ENCODE assay signal across 27 cellular contexts in genomic region chr6:35499372-35499771, GRCh38. TPM values are rescaled to one million over a fixed set of nuclear protein-coding genes. Genes with fewer than 3 reads are reported as not detected.
A peak's percentile ranks its signal among the peaks of the same experiment; 100 is the strongest.
DNase-seq lines count a peak whose midpoint lies in the region; ATAC-seq, FAIRE-seq and TF ChIP-seq lines count a peak whose summit lies in the region.
"Had no signal": no experiment of that assay in that cellular context is flagged by ENCODE, and none has a peak within 500 bp of the region (broad histone marks: within the 10 kb centered on the region; RNA-seq: fewer than 3 reads in every experiment).

No MANE protein-coding gene starts in this region.

- WGBS in HepG2 (ENCODE audit: low lambda C conversion rate), result 26% methylated on average over 4 of the region's 4 CpGs
- WGBS in right lobe of liver (ENCODE audit: insufficient coverage, low coverage, low lambda C conversion rate, missing lambda C conversion rate), result 97% methylated on average over 3 of the region's 4 CpGs
- WGBS in pancreas, 2 donors, result 70 to 78% methylated on average over 4 of the region's 4 CpGs

- peaks cover 33% of the 10 kb centered on the region for H3K4me1 Mint-ChIP-seq in neural crest cell
- H3K4me1 Mint-ChIP-seq in type B pancreatic cell (ENCODE audit: unreplicated experiment), result peaks cover 27% of the 10 kb centered on the region

- H3K79me2 ChIP-seq in HepG2 (ENCODE audit: insufficient read depth, low read length), result peaks cover 19% of the 10 kb centered on the region

- H3K27ac Mint-ChIP-seq in neural crest cell (ENCODE audit: unreplicated experiment), result no peak overlapping the region
- peak overlapping the region; percentile 97 for H3K27ac Mint-ChIP-seq in type B pancreatic cell
- H3K27ac Mint-ChIP-seq: CD8-positive, alpha-beta T cell had no signal

- BruUV-seq in HepG2 (replicated peaks; lab: Mats Ljungman, UMichigan), result no TSS peak

- no peak overlapping the region for H3K9ac ChIP-seq in HepG2 (ENCODE audit: insufficient read depth, low read depth, low read length)
- 0 out of 2 replicates have a peak overlapping the region, but pooled peaks have one; percentile 88 for H3K9ac ChIP-seq in iPS-20b (ENCODE audit: low read depth, low read length)
- H3K9ac ChIP-seq: BLaER1 treated with 17β-estradiol and CSF1 and Interleukin-3, amounts not matched to agents 10 nM and 100 nM; GM23248 had no signal

- H3K4me3 ChIP-seq in HepG2 (replicated peaks in 1 of 3; ENCODE audit: insufficient read depth in 1 of 3, low read depth in 2 of 3, low read length in 3 of 3), result no peak overlapping the region
- no peak overlapping the region for H3K4me3 ChIP-seq in right lobe of liver
- no peak overlapping the region for H3K4me3 ChIP-seq in iPS-20b (ENCODE audit: low read length)
- no peak overlapping the region for H3K4me3 ChIP-seq in pancreas
- H3K4me3 ChIP-seq: BLaER1 treated with 17β-estradiol and CSF1 and Interleukin-3, amounts not matched to agents 10 nM and 100 nM; GM23248; SJSA1 had no signal

- TF ChIP-seq RAD21 in HepG2 (CRISPR knock-in tag; IDR thresholded peaks at IDR 0.05), result no peak

- H3K27me3 Mint-ChIP-seq in neural crest cell (ENCODE audit: low read depth) (peaks cover 5% of the 10 kb centered on the region), type B pancreatic cell (peaks cover 4% of the 10 kb centered on the region)

- no peak for ATAC-seq in HepG2
- ATAC-seq in right lobe of liver, result no peak
- ATAC-seq in pancreas, result no peak
- ATAC-seq: CD8-positive, alpha-beta T cell; Right ventricle myocardium inferior had no signal

- H3K4me3 Mint-ChIP-seq in neural crest cell (peak overlapping the region; percentile 41), type B pancreatic cell (peak overlapping the region; percentile 89)

- TF ChIP-seq CTCF in HepG2 (CRISPR knock-in tag; IDR thresholded peaks at IDR 0.05) (no peak), right lobe of liver (IDR thresholded peaks at IDR 0.05) (no peak), neural crest cell (conservative IDR thresholded peaks at IDR 0.05) (no peak), type B pancreatic cell (conservative IDR thresholded peaks at IDR 0.05) (no peak), pancreas (IDR thresholded peaks at IDR 0.05) (no peak)

- TF ChIP-seq POLR2A in HepG2 (IDR thresholded peaks at IDR 0.05; ENCODE audit: insufficient read depth in 1 of 2, low read depth in 2 of 2, low read length in 2 of 2) (no peak), right lobe of liver (IDR thresholded peaks at IDR 0.05) (no peak)

- POLR2A ChIA-PET in HepG2 (lab: Yijun Ruan, JAX), result no interaction called here

- no peaks in the 10 kb centered on the region for H3K36me3 ChIP-seq in HepG2 (replicated peaks in 1 of 2; ENCODE audit: control insufficient read depth in 1 of 2, insufficient read depth in 2 of 2, low read length in 2 of 2)
- H3K36me3 ChIP-seq in right lobe of liver, result no peaks in the 10 kb centered on the region
- no peaks in the 10 kb centered on the region for H3K36me3 ChIP-seq in iPS-20b (ENCODE audit: insufficient read depth, low read depth, low read length)
- no peaks in the 10 kb centered on the region for H3K36me3 ChIP-seq in pancreas
- H3K36me3 ChIP-seq: BLaER1 treated with 17β-estradiol and CSF1 and Interleukin-3, amounts not matched to agents 10 nM and 100 nM had no signal

- H3K9me3 Mint-ChIP-seq in neural crest cell (no peaks in the 10 kb centered on the region), type B pancreatic cell (no peaks in the 10 kb centered on the region)
- H3K9me3 Mint-ChIP-seq: CD8-positive, alpha-beta T cell had no signal

- H3K4me2 ChIP-seq in HepG2 (ENCODE audit: low read depth, low read length), result no peak overlapping the region

- H3K4me1 ChIP-seq in HepG2 (ENCODE audit: insufficient read depth, low read length) (peaks cover 44% of the 10 kb centered on the region), right lobe of liver (peaks cover 0 to 14% (median 6%) of the 10 kb centered on the region in 4 donors), iPS-20b (ENCODE audit: insufficient read depth, low read length) (peaks cover 20% of the 10 kb centered on the region), pancreas (peaks cover 0 to 5% (median 4%) of the 10 kb centered on the region in 3 donors)

- H3K27me3 ChIP-seq in HepG2 (ENCODE audit: control insufficient read depth in 1 of 2, insufficient read depth in 2 of 2, low read length in 2 of 2) (peaks cover 6 to 39% of the 10 kb centered on the region in 2 experiments; a peak in 4 of 5 replicates), right lobe of liver (no peaks in the 10 kb centered on the region), iPS-20b (ENCODE audit: insufficient read depth, low read length) (peaks cover 38% of the 10 kb centered on the region), pancreas (no peaks in the 10 kb centered on the region)
- H3K27me3 ChIP-seq: SJSA1 had no signal

- H3K27ac ChIP-seq in HepG2 (ENCODE audit: extremely low read length, insufficient read depth, low read length), result no peak overlapping the region
- no peak overlapping the region for H3K27ac ChIP-seq in right lobe of liver
- H3K27ac ChIP-seq in iPS-20b (ENCODE audit: low read length), result no peak overlapping the region
- H3K27ac ChIP-seq in pancreas, result no peak overlapping the region
- H3K27ac ChIP-seq: BLaER1 treated with 17β-estradiol and CSF1 and Interleukin-3, amounts not matched to agents 10 nM and 100 nM; GM23248; HL-60; SJSA1 had no signal

- H3K9me3 ChIP-seq in HepG2 (ENCODE audit: low read length) (no peaks in the 10 kb centered on the region), right lobe of liver (no peaks in the 10 kb centered on the region), iPS-20b (ENCODE audit: insufficient read depth, low read depth, low read length) (no peaks in the 10 kb centered on the region), pancreas (no peaks in the 10 kb centered on the region)
- H3K9me3 ChIP-seq: BLaER1 treated with 17β-estradiol and CSF1 and Interleukin-3, amounts not matched to agents 10 nM and 100 nM; SJSA1 had no signal

- no peak overlapping the region for H2AFZ ChIP-seq in HepG2 (ENCODE audit: low read length)
- H2AFZ ChIP-seq: GM23248 had no signal

- no peak for TF ChIP-seq EP300 in HepG2 (IDR thresholded peaks at IDR 0.05; ENCODE audit: low read depth in 2 of 2, low read length in 2 of 2)
- no peak for TF ChIP-seq EP300 in HepG2 (CRISPR knock-in tag; IDR thresholded peaks at IDR 0.05; ENCODE audit: borderline replicate concordance)

- CTCF ChIA-PET in HepG2 (lab: Yijun Ruan, JAX; ENCODE audit: low intra/inter-chr PET ratio, low total read pairs), result no interaction called here

- no peak for FAIRE-seq in HepG2 (lab: Jason Lieb, UNC)
- FAIRE-seq in pancreas (lab: Jason Lieb, UNC), result no peak
- FAIRE-seq: G401.6, GM18507 had no signal

- intact Hi-C loops in HepG2 (cut with micrococcal nuclease; ENCODE audit: unreplicated experiment), result no loop called here
- intact Hi-C loops in right lobe of liver (cut with DNase I), result no loop called here
- intact Hi-C loops in pancreas (cut with DNase I), result no loop called here

- no peaks in the 10 kb centered on the region for H3K36me3 Mint-ChIP-seq in neural crest cell (ENCODE audit: low read depth)
- H3K36me3 Mint-ChIP-seq in type B pancreatic cell, result no peaks in the 10 kb centered on the region
- H3K36me3 Mint-ChIP-seq: CD8-positive, alpha-beta T cell had no signal

- in situ Hi-C loops in HepG2 (cut with HindIII; ENCODE audit: extremely low pct_ligation_motif_present, low pct_unique_long_range_greater_than_20kb), result no loop called here

- no peak for DNase-seq in HepG2 (ENCODE audit: low spot score)
- DNase-seq in right lobe of liver, result no peak
- DNase-seq in neural crest cell (ENCODE audit: low read depth, low spot score), result no peak
- no peak for DNase-seq in type B pancreatic cell (ENCODE audit: extremely low spot score, unreplicated experiment)
- no peak for DNase-seq in NCI-H2171 treated with DMSO at 0.1 percent for 48 hours (lab: John Stamatoyannopoulos, UW)
- no peak for DNase-seq in pancreas
- no peak for DNase-seq in NCI-H2107 treated with DMSO at 0.1 percent for 48 hours (lab: John Stamatoyannopoulos, UW; ENCODE audit: unreplicated experiment)
- DNase-seq: 8988T; Calu3; CD8-positive, alpha-beta T cell; DMS153; GM23248; MV-4-11; NCI-H1105 treated with DMSO at 0.1 percent for 48 hours; NCI-H1694; NCI-H2081; NCI-H446 treated with DMSO at 0.1 percent for 48 hours; NCI-H526 treated with DMSO at 0.1 percent for 48 hours; OCI-M1 had no signal

- H4K20me1 ChIP-seq in HepG2 (ENCODE audit: insufficient read depth, low read length), result peaks cover 14% of the 10 kb centered on the region; the same call in 1 of the 2 replicates

RNA-seq across cellular contexts. Expression of gene TEAD3, which starts 2.5 kb away (rescaled TPM):
- total RNA-seq in HepG2 (2016; rRNA removed; fragmentation: Illumina TruSeq; extraction: Trizol), result 14.4 and 15.1 TPM in 2 replicates
- total RNA-seq in HepG2 (2016; cell fraction: cytosol; rRNA removed; fragmentation: Illumina TruSeq; extraction: Trizol; ENCODE audit: low read depth), result 3.9 and 4.4 TPM in 2 replicates
- total RNA-seq in HepG2 (2016; cell fraction: insoluble cytoplasmic fraction; rRNA removed; fragmentation: Illumina TruSeq; extraction: Trizol), result 12.5 and 14.5 TPM in 2 replicates
- 14.0 and 14.5 TPM in 2 replicates for total RNA-seq in HepG2 (2016; cell fraction: membrane; rRNA removed; fragmentation: Illumina TruSeq; extraction: Trizol)
- total RNA-seq in HepG2 (2016; cell fraction: nucleus; rRNA removed; fragmentation: Illumina TruSeq; extraction: Trizol), result 12.5 and 14.3 TPM in 2 replicates
- 16.5 and 20.5 TPM in 2 replicates for polyA plus RNA-seq in HepG2 (2011; rRNA removed)
- 11.8 and 14.3 TPM in 2 replicates for polyA plus RNA-seq in HepG2 (2011; cell fraction: cytosol; rRNA removed)
- 41.6 and 45.4 TPM in 2 replicates for polyA plus RNA-seq in HepG2 (2011; cell fraction: nucleus; rRNA removed)
- 19.1 and 24.4 TPM in 2 replicates for polyA plus RNA-seq in HepG2 (2012)
- polyA plus RNA-seq in HepG2 (2016; cell fraction: cytosol; fragmentation: Illumina TruSeq; extraction: Trizol; ENCODE audit: low read depth), result 5.1 and 5.5 TPM in 2 replicates
- polyA plus RNA-seq in HepG2 (2016; cell fraction: insoluble cytoplasmic fraction; fragmentation: Illumina TruSeq; extraction: Trizol; ENCODE audit: low read depth), result 22.1 and 28.5 TPM in 2 replicates
- polyA plus RNA-seq in HepG2 (2016; cell fraction: membrane; fragmentation: Illumina TruSeq; extraction: Trizol; ENCODE audit: low read depth), result 12.7 and 14.9 TPM in 2 replicates
- 41.9 and 43.9 TPM in 2 replicates for polyA plus RNA-seq in HepG2 (2016; cell fraction: nucleus; fragmentation: Illumina TruSeq; extraction: Trizol; ENCODE audit: insufficient read depth, low read depth)
- 6.0 and 22.8 TPM in 2 replicates for polyA minus RNA-seq in HepG2 (2011; rRNA and poly(A)+ RNA removed; ENCODE audit: low replicate concordance)
- 7.7 and 8.2 TPM in 2 replicates for polyA minus RNA-seq in HepG2 (2011; cell fraction: cytosol; rRNA and poly(A)+ RNA removed)
- polyA minus RNA-seq in HepG2 (2011; cell fraction: nucleus; rRNA and poly(A)+ RNA removed), result 7.9 and 8.6 TPM in 2 replicates
- 1 to 10 TPM; 5.2 to 8.5 (median 6.9) TPM for total RNA-seq in right lobe of liver
- 18.0 and 19.2 TPM in 2 replicates for total RNA-seq in neural crest cell
- 49.8 and 109 TPM in 2 replicates for total RNA-seq in type B pancreatic cell (ENCODE audit: low replicate concordance)
- 10 to 100 TPM in 1 of 6 donors, 1 to 10 TPM in 5; 3.0 to 10.0 (median 4.1) TPM for total RNA-seq in pancreas
- polyA plus RNA-seq in pancreas, result 1 to 10 TPM; 8.5 to 9.7 TPM
- total RNA-seq: CD8-positive, alpha-beta T cell had no signal

RNA-seq across cellular contexts. Expression of gene TULP1, which starts 13.3 kb away (rescaled TPM):
- total RNA-seq in HepG2 (2016; rRNA removed; fragmentation: Illumina TruSeq; extraction: Trizol) (not detected in 2 replicates), right lobe of liver (not detected), neural crest cell (not detected in 2 replicates), type B pancreatic cell (ENCODE audit: low replicate concordance) (0.14 TPM in 1 of 2 replicates, not detected in the other), pancreas (not detected)
- 0.35 TPM in 1 of 2 replicates, not detected in the other for total RNA-seq in HepG2 (2016; cell fraction: cytosol; rRNA removed; fragmentation: Illumina TruSeq; extraction: Trizol; ENCODE audit: low read depth)
- total RNA-seq in HepG2 (2016; cell fraction: insoluble cytoplasmic fraction; rRNA removed; fragmentation: Illumina TruSeq; extraction: Trizol), result not detected in 2 replicates
- not detected in 2 replicates for total RNA-seq in HepG2 (2016; cell fraction: membrane; rRNA removed; fragmentation: Illumina TruSeq; extraction: Trizol)
- not detected in 2 replicates for total RNA-seq in HepG2 (2016; cell fraction: nucleus; rRNA removed; fragmentation: Illumina TruSeq; extraction: Trizol)
- polyA plus RNA-seq in HepG2 (2011; rRNA removed) (not detected in 2 replicates), pancreas (under 1 TPM in 1 of 2 donors, not detected in 1; 0.28 TPM)
- polyA plus RNA-seq in HepG2 (2011; cell fraction: cytosol; rRNA removed), result not detected in 2 replicates
- not detected in 2 replicates for polyA plus RNA-seq in HepG2 (2011; cell fraction: nucleus; rRNA removed)
- not detected in 2 replicates for polyA plus RNA-seq in HepG2 (2012)
- not detected in 2 replicates for polyA plus RNA-seq in HepG2 (2016; cell fraction: cytosol; fragmentation: Illumina TruSeq; extraction: Trizol; ENCODE audit: low read depth)
- not detected in 2 replicates for polyA plus RNA-seq in HepG2 (2016; cell fraction: insoluble cytoplasmic fraction; fragmentation: Illumina TruSeq; extraction: Trizol; ENCODE audit: low read depth)
- polyA plus RNA-seq in HepG2 (2016; cell fraction: membrane; fragmentation: Illumina TruSeq; extraction: Trizol; ENCODE audit: low read depth), result not detected in 2 replicates
- polyA plus RNA-seq in HepG2 (2016; cell fraction: nucleus; fragmentation: Illumina TruSeq; extraction: Trizol; ENCODE audit: insufficient read depth, low read depth), result not detected in 2 replicates
- not detected in 2 replicates for polyA minus RNA-seq in HepG2 (2011; rRNA and poly(A)+ RNA removed; ENCODE audit: low replicate concordance)
- not detected in 2 replicates for polyA minus RNA-seq in HepG2 (2011; cell fraction: cytosol; rRNA and poly(A)+ RNA removed)
- polyA minus RNA-seq in HepG2 (2011; cell fraction: nucleus; rRNA and poly(A)+ RNA removed), result not detected in 2 replicates
- total RNA-seq: Calu3; CD8-positive, alpha-beta T cell; GM23248; HT1080; Right ventricle myocardium inferior; SJSA1 had no signal
- polyA plus RNA-seq: GM23248 had no signal

RNA-seq across cellular contexts. Expression of gene RPL10A, which starts 31.2 kb away (rescaled TPM):
- 1,854 and 2,285 TPM in 2 replicates for total RNA-seq in HepG2 (2016; rRNA removed; fragmentation: Illumina TruSeq; extraction: Trizol)
- 2,437 and 2,775 TPM in 2 replicates for total RNA-seq in HepG2 (2016; cell fraction: cytosol; rRNA removed; fragmentation: Illumina TruSeq; extraction: Trizol; ENCODE audit: low read depth)
- 1,859 and 2,386 TPM in 2 replicates for total RNA-seq in HepG2 (2016; cell fraction: insoluble cytoplasmic fraction; rRNA removed; fragmentation: Illumina TruSeq; extraction: Trizol)
- 4,119 and 4,316 TPM in 2 replicates for total RNA-seq in HepG2 (2016; cell fraction: membrane; rRNA removed; fragmentation: Illumina TruSeq; extraction: Trizol)
- 734 and 771 TPM in 2 replicates for total RNA-seq in HepG2 (2016; cell fraction: nucleus; rRNA removed; fragmentation: Illumina TruSeq; extraction: Trizol)
- 2,253 and 2,726 TPM in 2 replicates for polyA plus RNA-seq in HepG2 (2011; rRNA removed)
- polyA plus RNA-seq in HepG2 (2011; cell fraction: cytosol; rRNA removed), result 2,315 and 3,589 TPM in 2 replicates
- polyA plus RNA-seq in HepG2 (2011; cell fraction: nucleus; rRNA removed), result 1,402 and 1,561 TPM in 2 replicates
- 2,161 and 2,246 TPM in 2 replicates for polyA plus RNA-seq in HepG2 (2012)
- 3,096 and 3,343 TPM in 2 replicates for polyA plus RNA-seq in HepG2 (2016; cell fraction: cytosol; fragmentation: Illumina TruSeq; extraction: Trizol; ENCODE audit: low read depth)
- polyA plus RNA-seq in HepG2 (2016; cell fraction: insoluble cytoplasmic fraction; fragmentation: Illumina TruSeq; extraction: Trizol; ENCODE audit: low read depth), result 2,345 and 2,428 TPM in 2 replicates
- 4,116 and 4,234 TPM in 2 replicates for polyA plus RNA-seq in HepG2 (2016; cell fraction: membrane; fragmentation: Illumina TruSeq; extraction: Trizol; ENCODE audit: low read depth)
- polyA plus RNA-seq in HepG2 (2016; cell fraction: nucleus; fragmentation: Illumina TruSeq; extraction: Trizol; ENCODE audit: insufficient read depth, low read depth), result 1,389 and 1,424 TPM in 2 replicates
- 921 and 1,139 TPM in 2 replicates for polyA minus RNA-seq in HepG2 (2011; rRNA and poly(A)+ RNA removed; ENCODE audit: low replicate concordance)
- 630 and 657 TPM in 2 replicates for polyA minus RNA-seq in HepG2 (2011; cell fraction: cytosol; rRNA and poly(A)+ RNA removed)
- 275 and 369 TPM in 2 replicates for polyA minus RNA-seq in HepG2 (2011; cell fraction: nucleus; rRNA and poly(A)+ RNA removed)
- 100 to 1,000 TPM; 366 to 446 (median 412) TPM for total RNA-seq in right lobe of liver
- total RNA-seq in neural crest cell, result 1,717 and 1,733 TPM in 2 replicates
- 1,788 and 1,808 TPM in 2 replicates for total RNA-seq in type B pancreatic cell (ENCODE audit: low replicate concordance)
- total RNA-seq in pancreas, result 1,000 to 10,000 TPM in 1 of 6 donors, 100 to 1,000 TPM in 5; 474 to 1,265 (median 898) TPM
- polyA plus RNA-seq in pancreas, result 1,000 to 10,000 TPM in 1 of 2 donors, 100 to 1,000 TPM in 1; 429 to 1,039 TPM

RNA-seq across cellular contexts. Expression of gene FANCE, which starts 47.2 kb away (rescaled TPM):
- total RNA-seq in HepG2 (2016; rRNA removed; fragmentation: Illumina TruSeq; extraction: Trizol), result 9.7 and 11.2 TPM in 2 replicates
- total RNA-seq in HepG2 (2016; cell fraction: cytosol; rRNA removed; fragmentation: Illumina TruSeq; extraction: Trizol; ENCODE audit: low read depth), result 1.9 and 2.5 TPM in 2 replicates
- 9.2 and 10.0 TPM in 2 replicates for total RNA-seq in HepG2 (2016; cell fraction: insoluble cytoplasmic fraction; rRNA removed; fragmentation: Illumina TruSeq; extraction: Trizol)
- total RNA-seq in HepG2 (2016; cell fraction: membrane; rRNA removed; fragmentation: Illumina TruSeq; extraction: Trizol), result 6.3 and 6.7 TPM in 2 replicates
- 4.8 and 7.1 TPM in 2 replicates for total RNA-seq in HepG2 (2016; cell fraction: nucleus; rRNA removed; fragmentation: Illumina TruSeq; extraction: Trizol)
- 7.1 and 7.9 TPM in 2 replicates for polyA plus RNA-seq in HepG2 (2011; rRNA removed)
- 6.3 and 6.8 TPM in 2 replicates for polyA plus RNA-seq in HepG2 (2011; cell fraction: cytosol; rRNA removed)
- polyA plus RNA-seq in HepG2 (2011; cell fraction: nucleus; rRNA removed), result 6.9 and 8.4 TPM in 2 replicates
- 4.1 and 4.3 TPM in 2 replicates for polyA plus RNA-seq in HepG2 (2012)
- 1.5 and 1.6 TPM in 2 replicates for polyA plus RNA-seq in HepG2 (2016; cell fraction: cytosol; fragmentation: Illumina TruSeq; extraction: Trizol; ENCODE audit: low read depth)
- 7.5 and 8.6 TPM in 2 replicates for polyA plus RNA-seq in HepG2 (2016; cell fraction: insoluble cytoplasmic fraction; fragmentation: Illumina TruSeq; extraction: Trizol; ENCODE audit: low read depth)
- polyA plus RNA-seq in HepG2 (2016; cell fraction: membrane; fragmentation: Illumina TruSeq; extraction: Trizol; ENCODE audit: low read depth), result 3.0 and 4.3 TPM in 2 replicates
- 13.2 and 13.8 TPM in 2 replicates for polyA plus RNA-seq in HepG2 (2016; cell fraction: nucleus; fragmentation: Illumina TruSeq; extraction: Trizol; ENCODE audit: insufficient read depth, low read depth)
- 14.3 and 23.1 TPM in 2 replicates for polyA minus RNA-seq in HepG2 (2011; rRNA and poly(A)+ RNA removed; ENCODE audit: low replicate concordance)
- 5.5 TPM in 2 replicates for polyA minus RNA-seq in HepG2 (2011; cell fraction: cytosol; rRNA and poly(A)+ RNA removed)
- 1.8 and 2.4 TPM in 2 replicates for polyA minus RNA-seq in HepG2 (2011; cell fraction: nucleus; rRNA and poly(A)+ RNA removed)
- 1 to 10 TPM in 3 of 6 experiments, under 1 TPM in 3; 0.44 to 1.7 (median 0.95) TPM for total RNA-seq in right lobe of liver
- total RNA-seq in neural crest cell, result 18.8 and 20.4 TPM in 2 replicates
- 11.6 and 12.8 TPM in 2 replicates for total RNA-seq in type B pancreatic cell (ENCODE audit: low replicate concordance)
- total RNA-seq in pancreas, result 1 to 10 TPM; 2.0 to 4.0 (median 2.7) TPM
- 1 to 10 TPM; 1.7 to 2.1 TPM for polyA plus RNA-seq in pancreas
